In the genomic region with DNA sequence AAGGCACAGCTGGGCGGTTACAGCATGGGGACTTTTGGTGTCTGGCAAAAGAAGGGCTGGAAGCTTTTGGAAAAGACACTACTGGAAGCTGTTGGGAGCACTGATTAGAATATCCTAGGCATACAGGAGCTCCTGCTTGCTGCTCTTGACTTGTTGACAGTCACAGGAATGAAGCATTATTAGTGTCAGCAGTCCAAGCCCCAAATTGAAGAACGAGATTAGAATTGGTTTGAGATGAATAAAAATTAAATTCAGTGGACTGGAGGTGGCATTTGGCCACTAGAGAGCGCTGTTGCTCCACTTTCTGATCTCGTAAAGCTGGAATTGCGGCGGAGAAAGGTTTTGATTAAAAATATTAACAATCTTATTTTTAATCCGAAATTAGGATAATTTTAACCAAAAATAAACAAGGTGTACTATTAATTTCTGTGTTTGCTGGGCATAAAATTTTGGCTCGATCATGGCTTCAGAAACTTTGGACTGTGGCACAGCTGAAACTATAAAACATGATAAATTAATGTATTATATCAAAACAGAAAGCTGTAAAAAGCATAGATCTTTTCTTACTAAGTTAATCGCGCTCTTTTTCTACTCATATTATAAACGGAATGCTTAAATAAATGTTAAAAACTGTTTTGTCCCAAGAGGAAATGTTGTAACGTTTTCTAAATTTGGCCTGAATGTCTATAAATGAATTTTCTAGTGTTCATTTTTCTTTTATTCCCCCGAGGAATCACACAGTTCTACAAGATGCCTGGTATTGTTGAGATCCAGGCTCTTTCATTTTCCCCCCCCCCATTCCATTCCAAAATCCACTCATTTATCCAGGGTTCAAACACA, we compare ENCODE assay signal across 8 cellular contexts. TPM values are rescaled to one million over a fixed set of nuclear protein-coding genes. Genes with fewer than 3 reads are reported as not detected.
A peak's percentile ranks its signal among the peaks of the same experiment; 100 is the strongest.
DNase-seq lines count a peak whose midpoint lies in the region; ATAC-seq and TF ChIP-seq lines count a peak whose summit lies in the region.

No MANE protein-coding gene starts in this region.

- H3K27ac ChIP-seq in C4-2B = no peak overlapping the region

- DNase-seq in HuH-7 (ENCODE audit: low spot score) (peak; percentile 74), SK-N-DZ (ENCODE audit: low spot score) (peak; percentile 67), left cardiac atrium (peak; percentile 70), NCI-H187 treated with DMSO at 0.1 percent for 48 hours (lab: John Stamatoyannopoulos, UW) (no peak)
- peak; percentile 69 for DNase-seq in activated naive CD4-positive, alpha-beta T cell treated with anti-CD3 and anti-CD28 coated beads, Interleukin-2, amount 50 U/mL, for 16 hours

- H3K4me1 ChIP-seq in skeletal muscle satellite cell (ENCODE audit: control insufficient read depth, insufficient read depth, low read length) = peaks cover 6% of the 10 kb centered on the region

- ATAC-seq in left cardiac atrium (no peak), HG02973 (IDR thresholded peaks at IDR 0.05; ENCODE audit: unreplicated experiment) (no peak)

- no peaks in the 10 kb centered on the region for H3K36me3 ChIP-seq in skeletal muscle satellite cell (ENCODE audit: insufficient read depth, low read length)

- peak overlapping the region; percentile 36 for H3K9ac ChIP-seq in skeletal muscle satellite cell (ENCODE audit: low read depth, low read length)

- no peaks in the 10 kb centered on the region for H3K9me3 ChIP-seq in skeletal muscle satellite cell (replicated peaks; ENCODE audit: low read length)

- TF ChIP-seq CTCF in C4-2B (conservative IDR thresholded peaks at IDR 0.05) = peak; percentile 87

- H3K4me3 ChIP-seq in skeletal muscle satellite cell (ENCODE audit: low read length) = no peak overlapping the region

- peak overlapping the region; percentile 64 for H3K4me2 ChIP-seq in skeletal muscle satellite cell (ENCODE audit: low read length)

- intact Hi-C loops in left cardiac atrium (cut with DNase I) = loop anchor here (1.0 to 10.0 kb wide), 5 partner anchors 510 to 1020 kb away; no protein-coding TSS in a partner anchor

- peaks cover 59% of the 10 kb centered on the region for H3K27me3 ChIP-seq in skeletal muscle satellite cell (ENCODE audit: control insufficient read depth, insufficient read depth, low read length)

RNA-seq across cellular contexts. Expression of a gene that starts 2.4 kb away (rescaled TPM):
- 28.1 and 35.4 TPM in 2 replicates for polyA plus RNA-seq in SK-N-DZ (2014; cell fraction: cytosol; rRNA removed)
- polyA plus RNA-seq in SK-N-DZ (2014; cell fraction: nucleus; rRNA removed) = 28.0 and 35.7 TPM in 2 replicates
- total RNA-seq in left cardiac atrium = 1 to 10 TPM; 1.2 to 1.3 TPM
- total RNA-seq in skeletal muscle satellite cell (2012; rRNA removed) = 6.6 and 9.0 TPM in 2 replicates

RNA-seq across cellular contexts. Expression of a gene that starts 4.6 kb away (rescaled TPM):
- 20.1 and 20.4 TPM in 2 replicates for polyA plus RNA-seq in SK-N-DZ (2014; cell fraction: cytosol; rRNA removed)
- 15.7 and 22.6 TPM in 2 replicates for polyA plus RNA-seq in SK-N-DZ (2014; cell fraction: nucleus; rRNA removed)
- under 1 TPM; 0.13 to 0.27 TPM for total RNA-seq in left cardiac atrium
- total RNA-seq in skeletal muscle satellite cell (2012; rRNA removed) = 1.1 and 1.3 TPM in 2 replicates

RNA-seq across cellular contexts. Expression of a gene that starts 10.6 kb away (rescaled TPM):
- polyA plus RNA-seq in SK-N-DZ (2014; cell fraction: cytosol; rRNA removed) = 8.5 and 8.7 TPM in 2 replicates
- polyA plus RNA-seq in SK-N-DZ (2014; cell fraction: nucleus; rRNA removed) = 5.2 and 6.5 TPM in 2 replicates
- not detected for total RNA-seq in left cardiac atrium
- total RNA-seq in skeletal muscle satellite cell (2012; rRNA removed) = 0.22 and 0.25 TPM in 2 replicates

RNA-seq across cellular contexts. Expression of a gene that starts 20.1 kb away (rescaled TPM):
- 0.55 and 1.6 TPM in 2 replicates for polyA plus RNA-seq in SK-N-DZ (2014; cell fraction: cytosol; rRNA removed)
- polyA plus RNA-seq in SK-N-DZ (2014; cell fraction: nucleus; rRNA removed) = 0.55 TPM in 1 of 2 replicates, not detected in the other
- total RNA-seq in left cardiac atrium = not detected
- total RNA-seq in skeletal muscle satellite cell (2012; rRNA removed) = not detected in 2 replicates

RNA-seq across cellular contexts. Expression of a gene that starts 24.2 kb away (rescaled TPM):
- 2.6 and 11.6 TPM in 2 replicates for polyA plus RNA-seq in SK-N-DZ (2014; cell fraction: cytosol; rRNA removed)
- 47.5 and 55.4 TPM in 2 replicates for polyA plus RNA-seq in SK-N-DZ (2014; cell fraction: nucleus; rRNA removed)
- under 1 TPM; 0.29 to 0.53 TPM for total RNA-seq in left cardiac atrium
- 1.1 and 2.5 TPM in 2 replicates for total RNA-seq in skeletal muscle satellite cell (2012; rRNA removed)
